Comparison of ENCODE assay signal across 8 cellular contexts in the genomic region with DNA sequence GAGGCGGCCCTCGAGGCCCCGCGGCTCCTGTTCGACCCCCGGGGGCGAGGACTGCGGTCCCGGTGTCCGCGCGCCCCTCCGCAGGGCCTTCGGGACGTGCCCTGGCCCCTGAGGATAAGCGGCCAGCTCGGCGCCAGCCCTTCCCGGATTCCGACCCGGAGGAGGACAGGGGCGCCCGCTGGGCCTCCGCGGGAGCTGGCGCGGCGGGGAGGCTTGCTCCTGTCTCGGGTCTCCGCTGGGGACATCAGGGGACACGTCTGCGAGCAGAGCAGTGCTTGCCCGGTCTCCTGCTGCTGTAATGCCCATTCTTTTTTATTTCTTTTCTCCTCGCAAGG. TPM values are rescaled to one million over a fixed set of nuclear protein-coding genes. Genes with fewer than 3 reads are reported as not detected.
DNase-seq lines count a peak whose midpoint lies in the region; ATAC-seq and TF ChIP-seq lines count a peak whose summit lies in the region.

No MANE protein-coding gene starts in this region.

- no peaks in the 10 kb centered on the region for H3K27me3 ChIP-seq in prostate gland (replicated peaks; ENCODE audit: insufficient read depth)

- TF ChIP-seq POLR2A in prostate gland (IDR thresholded peaks at IDR 0.05) = peak; percentile 6

- H3K27ac ChIP-seq in prostate gland = peak overlapping the region; percentile 95 to 96

- ATAC-seq in HG02852 (IDR thresholded peaks at IDR 0.05; ENCODE audit: unreplicated experiment) = peak; percentile 11
- ATAC-seq in Right ventricle myocardium superior (ENCODE audit: poor library complexity) = peak; percentile 62

- no peaks in the 10 kb centered on the region for H3K9me3 ChIP-seq in prostate gland

- 0% methylated on average over 19 of the region's 34 CpGs for WGBS in prostate gland

- DNase-seq in NCI-H510A (lab: John Stamatoyannopoulos, UW) = peak; percentile 27
- no peak for DNase-seq in NCI-H510A treated with DMSO at 0.1 percent for 48 hours (lab: John Stamatoyannopoulos, UW)
- DNase-seq in NCI-H774 (lab: John Stamatoyannopoulos, UW) = peak; percentile 1
- peak; percentile 39 for DNase-seq in activated gamma-delta T cell treated with Interleukin-2 at 50 U/mL for 16 hours
- DNase-seq in Right ventricle myocardium superior = peak; percentile 68
- peak; percentile 35 for DNase-seq in prostate gland (ENCODE audit: low spot score)
- no peak for DNase-seq in putamen (ENCODE audit: low spot score)

- H3K4me1 ChIP-seq in prostate gland (replicated peaks) = no peaks in the 10 kb centered on the region

- peak overlapping the region; percentile 77 to 78 for H3K4me3 ChIP-seq in prostate gland

- H3K36me3 ChIP-seq in prostate gland = no peaks in the 10 kb centered on the region

- intact Hi-C loops in Right ventricle myocardium superior (cut with DNase I) (no loop called here), prostate gland (cut with DNase I) (no loop called here)

- TF ChIP-seq CTCF in prostate gland (IDR thresholded peaks at IDR 0.05) = no peak

RNA-seq across cellular contexts. Expression of gene B3GLCT, which starts 0.8 kb away (rescaled TPM):
- 14.6 TPM for total RNA-seq in Right ventricle myocardium superior
- total RNA-seq in prostate gland = 10 to 100 TPM in 1 of 2 donors, 1 to 10 TPM in 1; 4.4 to 14.7 TPM

RNA-seq across cellular contexts. Expression of gene HSPH1, which starts 38.9 kb away (rescaled TPM):
- 76.1 TPM for total RNA-seq in Right ventricle myocardium superior
- 10 to 100 TPM; 33.5 to 60.6 TPM for total RNA-seq in prostate gland

Comparison
In these comparisons a context has a peak if more than half of its experiments do, and no peak if none do; other contexts are left out.
1. DNase-seq: peak in NCI-H510A (single experiment), NCI-H774 (single experiment), activated gamma-delta T cell treated with Interleukin-2 at 50 U/mL for 16 hours (single experiment), Right ventricle myocardium superior (single experiment) and prostate gland (single experiment); none in NCI-H510A treated with DMSO at 0.1 percent for 48 hours (single experiment) and putamen (single experiment).